In the genomic region with DNA sequence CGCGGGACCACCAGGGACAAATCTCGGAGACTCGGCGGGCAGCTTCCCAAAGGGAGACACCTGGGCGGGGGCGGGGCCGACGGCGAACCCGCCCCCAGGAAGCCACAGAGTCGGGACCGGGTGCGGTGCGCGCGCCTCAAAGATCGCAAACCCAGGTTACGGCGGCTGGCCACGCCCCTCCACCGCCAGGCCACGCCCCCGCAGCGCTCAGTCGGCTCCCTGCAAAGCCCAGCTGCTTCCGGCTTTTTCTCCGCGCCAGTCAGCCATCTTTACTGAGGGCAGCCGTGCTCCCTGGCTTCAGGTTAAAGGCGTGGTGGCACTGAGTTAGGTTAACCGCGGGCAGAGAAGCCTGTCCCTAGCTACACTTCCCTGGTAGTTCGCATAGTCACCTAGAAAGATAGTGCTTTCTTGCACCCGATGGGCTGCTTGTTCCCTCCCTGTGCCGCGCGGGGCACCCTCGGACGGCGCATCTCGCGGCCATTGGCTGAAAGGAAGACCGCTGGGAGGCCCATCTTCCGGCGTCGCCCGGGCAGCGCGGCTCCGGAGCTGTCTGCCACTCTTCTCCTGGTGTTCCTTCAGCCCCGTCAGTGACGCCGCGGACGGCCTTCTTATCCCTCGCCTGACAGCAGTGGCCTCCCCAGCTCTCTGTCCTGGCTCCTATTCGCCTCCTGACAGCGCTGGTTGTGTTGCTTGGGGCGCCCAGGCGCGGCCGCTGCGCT, we compare ENCODE assay signal across 8 cellular contexts.
DNase-seq lines count a peak whose midpoint lies in the region; ATAC-seq and TF ChIP-seq lines count a peak whose summit lies in the region.

A gene with protein sequence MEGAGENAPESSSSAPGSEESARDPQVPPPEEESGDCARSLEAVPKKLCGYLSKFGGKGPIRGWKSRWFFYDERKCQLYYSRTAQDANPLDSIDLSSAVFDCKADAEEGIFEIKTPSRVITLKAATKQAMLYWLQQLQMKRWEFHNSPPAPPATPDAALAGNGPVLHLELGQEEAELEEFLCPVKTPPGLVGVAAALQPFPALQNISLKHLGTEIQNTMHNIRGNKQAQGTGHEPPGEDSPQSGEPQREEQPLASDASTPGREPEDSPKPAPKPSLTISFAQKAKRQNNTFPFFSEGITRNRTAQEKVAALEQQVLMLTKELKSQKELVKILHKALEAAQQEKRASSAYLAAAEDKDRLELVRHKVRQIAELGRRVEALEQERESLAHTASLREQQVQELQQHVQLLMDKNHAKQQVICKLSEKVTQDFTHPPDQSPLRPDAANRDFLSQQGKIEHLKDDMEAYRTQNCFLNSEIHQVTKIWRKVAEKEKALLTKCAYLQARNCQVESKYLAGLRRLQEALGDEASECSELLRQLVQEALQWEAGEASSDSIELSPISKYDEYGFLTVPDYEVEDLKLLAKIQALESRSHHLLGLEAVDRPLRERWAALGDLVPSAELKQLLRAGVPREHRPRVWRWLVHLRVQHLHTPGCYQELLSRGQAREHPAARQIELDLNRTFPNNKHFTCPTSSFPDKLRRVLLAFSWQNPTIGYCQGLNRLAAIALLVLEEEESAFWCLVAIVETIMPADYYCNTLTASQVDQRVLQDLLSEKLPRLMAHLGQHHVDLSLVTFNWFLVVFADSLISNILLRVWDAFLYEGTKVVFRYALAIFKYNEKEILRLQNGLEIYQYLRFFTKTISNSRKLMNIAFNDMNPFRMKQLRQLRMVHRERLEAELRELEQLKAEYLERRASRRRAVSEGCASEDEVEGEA (minus strand): TSS at position 72 of the 719 bp plus-strand sequence. CDS start 108 bp downstream, outside the sequence.

- H3K4me3 ChIP-seq in OCI-LY1 (ENCODE audit: low read depth, low read length, poor library complexity, severe bottlenecking) = peak within 1 kb of the TSS; percentile 74

- peaks cover 25% of the 10 kb centered on the region for H3K4me1 ChIP-seq in OCI-LY1 (ENCODE audit: insufficient read depth, low read length, severe bottlenecking)

- H3K27me3 ChIP-seq in OCI-LY1 (ENCODE audit: insufficient read depth, low read length) = no peaks in the 10 kb centered on the region

- H3K9ac ChIP-seq in OCI-LY1 (ENCODE audit: low read length) = peak within 1 kb of the TSS; percentile 82

- H3F3A ChIP-seq in OCI-LY1 (ENCODE audit: insufficient read depth, low read length) = no peaks in the 10 kb centered on the region

- ATAC-seq in GM21528 (IDR thresholded peaks at IDR 0.05; ENCODE audit: low FRiP score, unreplicated experiment) = peak; percentile 90

- H3K36me3 ChIP-seq in OCI-LY1 (ENCODE audit: insufficient read depth, low read length) = no peaks in the 10 kb centered on the region

- H3K79me2 ChIP-seq in OCI-LY1 (ENCODE audit: insufficient read depth, low read length) = no peaks in the 10 kb centered on the region

- peak; percentile 17; the same call in 1 of the 2 replicates for TF ChIP-seq CTCF in OCI-LY1 (IDR thresholded peaks at IDR 0.05; ENCODE audit: low read length)

- peak; percentile 93 for DNase-seq in DMS153 (lab: John Stamatoyannopoulos, UW)
- DNase-seq in HuH-7.5 (ENCODE audit: low spot score) = peak; percentile 92
- peak; percentile 96 for DNase-seq in activated T-cell treated with anti-CD3 and anti-CD28 coated beads for 24 hours (ENCODE audit: low read depth)
- peak; percentile 88 for DNase-seq in epidermal melanocyte (ENCODE audit: insufficient read length, low spot score)
- DNase-seq in middle frontal gyrus (ENCODE audit: extremely low spot score, low spot score) = peak; percentile 87
- peak; percentile 96 for DNase-seq in stimulated activated CD8-positive, alpha-beta memory T cell treated with anti-CD3 and anti-CD28 coated beads, Interleukin-2, amount 100 ng/mL, for 1 hour (ENCODE audit: low read depth in 2 of 2)

- peak within 1 kb of the TSS; percentile 24; the same call in 1 of the 2 replicates for H2AFZ ChIP-seq in OCI-LY1 (ENCODE audit: low read length)

- no peaks in the 10 kb centered on the region for H3K9me2 ChIP-seq in OCI-LY1 (ENCODE audit: low read depth, low read length)

- peak within 1 kb of the TSS; percentile 99 for H3K4me2 ChIP-seq in OCI-LY1 (ENCODE audit: low read length)

- H3K9me3 ChIP-seq in OCI-LY1 (ENCODE audit: low read length) = no peaks in the 10 kb centered on the region

- peak within 1 kb of the TSS; percentile 92 for H3K27ac ChIP-seq in OCI-LY1 (ENCODE audit: low read depth, low read length, poor library complexity, severe bottlenecking)

- H4K20me1 ChIP-seq in OCI-LY1 (ENCODE audit: insufficient read depth, low read length) = no peaks in the 10 kb centered on the region

Comparison
In these comparisons a context has a peak if more than half of its experiments do, and no peak if none do; other contexts are left out.
1. Peak in every context shown above with its lines: DNase-seq, ATAC-seq, H3K4me3 ChIP-seq and H3K27ac ChIP-seq.